In genomic region chr19:38693380-38694223, GRCh38 we compare ENCODE assay signal across 9 cellular contexts. TPM values are rescaled to one million over a fixed set of nuclear protein-coding genes. Genes with fewer than 3 reads are reported as not detected.
A peak's percentile ranks its signal among the peaks of the same experiment; 100 is the strongest.
DNase-seq lines count a peak whose midpoint lies in the region; ATAC-seq, FAIRE-seq and TF ChIP-seq lines count a peak whose summit lies in the region.
"Had no signal": no experiment of that assay in that cellular context is flagged by ENCODE, and none has a peak within 500 bp of the region (broad histone marks: within the 10 kb centered on the region; RNA-seq: fewer than 3 reads in every experiment).

No MANE protein-coding gene starts in this region.

- peak overlapping the region; percentile 19 for H3K27ac Mint-ChIP-seq in activated CD4-positive, alpha-beta T cell treated with anti-CD3 and anti-CD28 coated beads for 36 hours
- peak overlapping the region; percentile 75 to 96 (median 85) for H3K27ac Mint-ChIP-seq in brain

- no peaks in the 10 kb centered on the region for H3K9me1 ChIP-seq in keratinocyte (ENCODE audit: control insufficient read depth, extremely low read depth, insufficient read depth, low read length)

- no peaks in the 10 kb centered on the region for H3K9me2 ChIP-seq in PC-3 (replicated peaks; ENCODE audit: low read length)

- H3F3A ChIP-seq in PC-3 (ENCODE audit: low read length, unreplicated experiment): peaks cover 17% of the 10 kb centered on the region

- DNase-seq in activated CD4-positive, alpha-beta T cell treated with anti-CD3 and anti-CD28 coated beads for 36 hours: peak; percentile 14
- no peak for DNase-seq in activated CD4-positive, alpha-beta T cell treated with anti-CD3 and anti-CD28 coated beads, Interleukin-2, amount 50 U/mL, for 4 hours
- DNase-seq in PC-3 (peak; percentile 96), keratinocyte (ENCODE audit: low read depth, low spot score) (peak; percentile 84)
- peak; percentile 15 for DNase-seq in stimulated activated naive CD8-positive, alpha-beta T cell treated with anti-CD3 and anti-CD28 coated beads, Interleukin-15, Interleukin-2, amounts not matched to agents 100 U/mL and 50 U/mL, for 24 hours

- CTCF ChIA-PET in activated CD4-positive, alpha-beta T cell treated with anti-CD3 and anti-CD28 coated beads for 36 hours (lab: Charles Lee): no interaction called here
- CTCF ChIA-PET in PC-3 (lab: Charles Lee): no interaction called here

- H4K20me1 ChIP-seq in PC-3 (ENCODE audit: low read length) (no peaks in the 10 kb centered on the region), keratinocyte (ENCODE audit: control insufficient read depth, extremely low read depth, insufficient read depth, low read length) (no peaks in the 10 kb centered on the region)

- H3K27ac ChIP-seq in PC-3 (ENCODE audit: low read length): peak overlapping the region; percentile 100
- H3K27ac ChIP-seq in keratinocyte (ENCODE audit: control insufficient read depth, insufficient read depth, low read length): peak overlapping the region; percentile 100

- BruUV-seq in PC-3 (replicated peaks; lab: Mats Ljungman, UMichigan): TSS peak; percentile 68

- H3K9ac ChIP-seq in PC-3 (ENCODE audit: low read length): peak overlapping the region; percentile 98
- H3K9ac ChIP-seq in keratinocyte (ENCODE audit: control insufficient read depth, extremely low read depth, insufficient read depth, low read length): peak overlapping the region; percentile 78

- intact Hi-C loops in activated CD4-positive, alpha-beta T cell treated with anti-CD3 and anti-CD28 coated beads for 36 hours (cut with DNase I, micrococcal nuclease): no loop called here
- intact Hi-C loops in PC-3 (cut with micrococcal nuclease): no loop called here

- dilution Hi-C loops in keratinocyte (cut with MboI; ENCODE audit: extremely low pct_ligation_motif_present, low sequenced_read_pairs): no loop called here

- H3K9me3 Mint-ChIP-seq in activated CD4-positive, alpha-beta T cell treated with anti-CD3 and anti-CD28 coated beads for 36 hours (ENCODE audit: low read depth): no peaks in the 10 kb centered on the region
- H3K9me3 Mint-ChIP-seq in brain: no peaks in the 10 kb centered on the region
- H3K9me3 Mint-ChIP-seq: activated naive CD4-positive, alpha-beta T cell treated with anti-CD3 and anti-CD28 coated beads, Interleukin-2, amount 50 U/mL, for 72 hours had no signal

- no peaks in the 10 kb centered on the region for H3K9me3 ChIP-seq in PC-3 (ENCODE audit: low read length)
- H3K9me3 ChIP-seq in keratinocyte (ENCODE audit: control insufficient read depth, low read depth, low read length): no peaks in the 10 kb centered on the region

- H3K4me1 ChIP-seq in PC-3 (ENCODE audit: insufficient read depth, low read length): peaks cover 54% of the 10 kb centered on the region
- H3K4me1 ChIP-seq in keratinocyte (ENCODE audit: control insufficient read depth, extremely low read depth, insufficient read depth, low read length): peaks cover 100% of the 10 kb centered on the region

- no peak overlapping the region for H3K4me3 Mint-ChIP-seq in activated CD4-positive, alpha-beta T cell treated with anti-CD3 and anti-CD28 coated beads for 36 hours
- peak overlapping the region in 1 of 5 experiments; percentile 18 for H3K4me3 Mint-ChIP-seq in brain

- H2AFZ ChIP-seq in PC-3 (ENCODE audit: low read length) (no peak overlapping the region), keratinocyte (ENCODE audit: control insufficient read depth, low read length) (no peak overlapping the region)

- H3K36me3 Mint-ChIP-seq in activated CD4-positive, alpha-beta T cell treated with anti-CD3 and anti-CD28 coated beads for 36 hours (ENCODE audit: low read depth): peaks cover 4% of the 10 kb centered on the region
- peaks cover 32% of the 10 kb centered on the region for H3K36me3 Mint-ChIP-seq in brain
- H3K36me3 Mint-ChIP-seq: activated naive CD4-positive, alpha-beta T cell treated with anti-CD3 and anti-CD28 coated beads, Interleukin-2, amount 50 U/mL, for 72 hours had no signal

- no peaks in the 10 kb centered on the region for H3K27me3 ChIP-seq in PC-3 (ENCODE audit: low read length)
- no peaks in the 10 kb centered on the region for H3K27me3 ChIP-seq in keratinocyte (ENCODE audit: control insufficient read depth, extremely low read depth, insufficient read depth, low read length)

- peak; percentile 77 for ATAC-seq in activated CD4-positive, alpha-beta T cell treated with anti-CD3 and anti-CD28 coated beads for 36 hours
- ATAC-seq in PC-3: peak; percentile 80
- ATAC-seq in stimulated activated naive CD8-positive, alpha-beta T cell treated with anti-CD3 and anti-CD28 coated beads, Interleukin-15, Interleukin-2, amounts not matched to agents 100 U/mL and 50 U/mL, for 24 hours: peak; percentile 67
- ATAC-seq in HG02884 (IDR thresholded peaks at IDR 0.05; ENCODE audit: unreplicated experiment): no peak
- ATAC-seq in HG02870 (IDR thresholded peaks at IDR 0.05; ENCODE audit: unreplicated experiment): no peak

- peaks cover 97% of the 10 kb centered on the region for H3K79me2 ChIP-seq in PC-3 (ENCODE audit: low read length)
- H3K79me2 ChIP-seq in keratinocyte (ENCODE audit: control insufficient read depth, insufficient read depth, low read length): peaks cover 90% of the 10 kb centered on the region

- H3K4me2 ChIP-seq in PC-3 (ENCODE audit: low read length) (peak overlapping the region; percentile 79), keratinocyte (ENCODE audit: control insufficient read depth, extremely low read depth, insufficient read depth, low read depth, low read length) (peak overlapping the region; percentile 50)

- H3K27me3 Mint-ChIP-seq in activated CD4-positive, alpha-beta T cell treated with anti-CD3 and anti-CD28 coated beads for 36 hours: no peaks in the 10 kb centered on the region
- H3K27me3 Mint-ChIP-seq in brain: no peaks in the 10 kb centered on the region

- peaks cover 43% of the 10 kb centered on the region for H3K4me1 Mint-ChIP-seq in activated CD4-positive, alpha-beta T cell treated with anti-CD3 and anti-CD28 coated beads for 36 hours
- peaks cover 76% of the 10 kb centered on the region for H3K4me1 Mint-ChIP-seq in brain

- TF ChIP-seq CTCF in PC-3 (conservative IDR thresholded peaks at IDR 0.05; ENCODE audit: low read depth, low read length): no peak
- TF ChIP-seq CTCF in brain (conservative IDR thresholded peaks at IDR 0.05): no peak
- TF ChIP-seq CTCF in keratinocyte (optimal IDR thresholded peaks at IDR 0.05 in 1 of 3, IDR thresholded peaks at IDR 0.05 in 1 of 3, conservative IDR thresholded peaks at IDR 0.05 in 1 of 3; ENCODE audit: extremely low read depth in 1 of 3, insufficient read depth in 2 of 3, low read length in 3 of 3): no peak

- FAIRE-seq in keratinocyte (lab: Jason Lieb, UNC): peak; percentile 87

- H3K36me3 ChIP-seq in PC-3 (ENCODE audit: low read depth, low read length) (peaks cover 60% of the 10 kb centered on the region), keratinocyte (ENCODE audit: control insufficient read depth in 2 of 2, extremely low read depth in 1 of 2, insufficient read depth in 2 of 2, low read length in 2 of 2) (peaks cover 25 to 49% of the 10 kb centered on the region in 2 experiments)

- POLR2A ChIA-PET in activated CD4-positive, alpha-beta T cell treated with anti-CD3 and anti-CD28 coated beads for 36 hours (lab: Charles Lee): no interaction called here
- POLR2A ChIA-PET in PC-3 (lab: Charles Lee; ENCODE audit: unreplicated experiment): interaction anchor here (1.0 kb wide), 1 partner anchor 46 kb away, joined by 3 read pairs; the partner anchor contains the start of gene ACTN4

- peak overlapping the region; percentile 33; the same call in 1 of the 2 replicates for H3K4me3 ChIP-seq in PC-3 (ENCODE audit: low read length)
- no peak overlapping the region for H3K4me3 ChIP-seq in keratinocyte (ENCODE audit: control insufficient read depth in 2 of 3, extremely low read depth in 1 of 3, insufficient read depth in 2 of 3, low read depth in 1 of 3, low read length in 3 of 3)

RNA-seq across cellular contexts. Expression of gene ACTN4, which starts 46.2 kb away (rescaled TPM):
- total RNA-seq in activated CD4-positive, alpha-beta T cell treated with anti-CD3 and anti-CD28 coated beads for 36 hours: 100 to 1,000 TPM; 181 to 182 TPM
- 382 and 397 TPM in 2 replicates for total RNA-seq in PC-3 (2014; rRNA removed)
- 379 TPM for polyA plus RNA-seq in brain (ENCODE audit: insufficient read depth, low read depth, low replicate concordance)
- polyA plus RNA-seq in keratinocyte: 463 to 720 TPM (median 526 TPM) in 3 replicates
- 762 TPM for polyA plus RNA-seq in keratinocyte (2011; ENCODE audit: low read depth)
- polyA plus RNA-seq in keratinocyte (2011; cell fraction: cytosol; rRNA removed): 452 and 468 TPM in 2 replicates
- polyA plus RNA-seq in keratinocyte (2011; cell fraction: nucleus; rRNA removed): 1,020 and 1,377 TPM in 2 replicates
- polyA plus RNA-seq in keratinocyte (2012; ENCODE audit: low replicate concordance): 537 and 1,150 TPM in 2 replicates
- polyA minus RNA-seq in keratinocyte: 417 to 1,584 TPM (median 501 TPM) in 3 replicates
- polyA minus RNA-seq in keratinocyte (2011; cell fraction: cytosol; rRNA and poly(A)+ RNA removed): 376 TPM
- polyA minus RNA-seq in keratinocyte (2011; cell fraction: nucleus; rRNA and poly(A)+ RNA removed): 400 and 697 TPM in 2 replicates

RNA-seq across cellular contexts. Expression of gene CAPN12, which starts 50.7 kb away (rescaled TPM):
- total RNA-seq in activated CD4-positive, alpha-beta T cell treated with anti-CD3 and anti-CD28 coated beads for 36 hours: 1 to 10 TPM; 4.4 to 4.9 TPM
- 3.8 and 5.5 TPM in 2 replicates for total RNA-seq in PC-3 (2014; rRNA removed)
- polyA plus RNA-seq in brain (ENCODE audit: insufficient read depth, low read depth, low replicate concordance): 0.44 TPM
- 5.6 to 20.4 TPM (median 6.0 TPM) in 3 replicates for polyA plus RNA-seq in keratinocyte
- polyA plus RNA-seq in keratinocyte (2011; ENCODE audit: low read depth): 6.8 TPM
- polyA plus RNA-seq in keratinocyte (2011; cell fraction: cytosol; rRNA removed): 7.4 and 15.5 TPM in 2 replicates
- 32.9 and 44.6 TPM in 2 replicates for polyA plus RNA-seq in keratinocyte (2011; cell fraction: nucleus; rRNA removed)
- 4.6 and 7.5 TPM in 2 replicates for polyA plus RNA-seq in keratinocyte (2012; ENCODE audit: low replicate concordance)
- polyA minus RNA-seq in keratinocyte: 3.9 to 9.7 TPM (median 6.0 TPM) in 3 replicates
- 5.4 TPM for polyA minus RNA-seq in keratinocyte (2011; cell fraction: cytosol; rRNA and poly(A)+ RNA removed)
- polyA minus RNA-seq in keratinocyte (2011; cell fraction: nucleus; rRNA and poly(A)+ RNA removed): 4.7 and 5.5 TPM in 2 replicates

Comparison
In these comparisons a context has a peak if more than half of its experiments do, and no peak if none do; other contexts are left out.
1. DNase-seq: peak in activated CD4-positive, alpha-beta T cell treated with anti-CD3 and anti-CD28 coated beads for 36 hours (single experiment), PC-3 (single experiment), keratinocyte (single experiment) and stimulated activated naive CD8-positive, alpha-beta T cell treated with anti-CD3 and anti-CD28 coated beads, Interleukin-15, Interleukin-2, amounts not matched to agents 100 U/mL and 50 U/mL, for 24 hours (single experiment); none in activated CD4-positive, alpha-beta T cell treated with anti-CD3 and anti-CD28 coated beads, Interleukin-2, amount 50 U/mL, for 4 hours (0 of 2).
2. ATAC-seq: peak in activated CD4-positive, alpha-beta T cell treated with anti-CD3 and anti-CD28 coated beads for 36 hours (single experiment), PC-3 (single experiment) and stimulated activated naive CD8-positive, alpha-beta T cell treated with anti-CD3 and anti-CD28 coated beads, Interleukin-15, Interleukin-2, amounts not matched to agents 100 U/mL and 50 U/mL, for 24 hours (single experiment); none in HG02884 (single experiment) and HG02870 (single experiment).